Comparison of ENCODE assay signal across 8 cellular contexts in the genomic region with DNA sequence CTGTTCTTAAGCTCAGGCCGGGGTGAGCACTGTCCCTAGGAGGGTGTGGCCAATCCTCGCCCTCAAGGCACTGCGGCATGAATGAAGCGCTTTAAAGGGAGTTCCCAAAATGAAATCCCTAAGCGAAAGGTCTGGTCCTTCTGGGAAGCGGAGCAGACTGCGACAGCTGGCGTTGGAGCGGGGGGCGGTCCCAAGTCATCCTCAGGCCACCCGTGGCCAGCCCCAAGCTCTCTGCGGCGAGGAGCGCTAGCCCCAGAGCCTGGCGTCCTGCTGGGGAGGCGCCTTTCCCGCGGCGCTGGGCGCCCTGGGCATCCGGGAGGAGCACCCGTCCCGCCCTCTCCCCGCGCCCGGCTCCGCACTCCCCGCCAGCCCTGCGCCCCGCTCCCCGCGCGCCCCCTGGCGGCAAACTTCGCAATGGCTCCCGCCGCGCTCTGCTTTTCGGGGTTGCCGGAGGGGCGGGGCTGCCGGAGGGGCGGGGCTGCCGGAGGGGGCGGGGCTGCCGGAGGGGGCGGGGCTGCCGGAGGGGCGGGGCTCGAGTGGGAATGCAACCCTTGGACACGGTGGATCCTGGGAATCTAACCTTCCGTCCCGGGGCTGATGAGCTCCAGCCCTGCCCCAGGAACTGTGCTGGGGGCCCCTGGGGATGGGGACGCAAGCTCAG. TPM values are rescaled to one million over a fixed set of nuclear protein-coding genes. Genes with fewer than 3 reads are reported as not detected.
DNase-seq lines count a peak whose midpoint lies in the region; ATAC-seq lines count a peak whose summit lies in the region.

No MANE protein-coding gene starts in this region.

- H3K4me1 ChIP-seq in ectodermal cell (ENCODE audit: control insufficient read depth, insufficient read depth, low read length) = peaks cover 6% of the 10 kb centered on the region

- peaks cover 10% of the 10 kb centered on the region for H3K36me3 Mint-ChIP-seq in activated CD4-positive, alpha-beta memory T cell treated with anti-CD3 and anti-CD28 coated beads, Interleukin-2, amount 10 ng/mL, durations not matched to agents 7 days and 5 days (ENCODE audit: low read depth)

- H3K4me1 Mint-ChIP-seq in activated CD4-positive, alpha-beta memory T cell treated with anti-CD3 and anti-CD28 coated beads, Interleukin-2, amount 10 ng/mL, durations not matched to agents 7 days and 5 days = peaks cover 23% of the 10 kb centered on the region

- POLR2A ChIA-PET in activated CD4-positive, alpha-beta memory T cell treated with anti-CD3 and anti-CD28 coated beads, Interleukin-2, amount 10 ng/mL, durations not matched to agents 7 days and 5 days (lab: Charles Lee) = interaction anchor here (0.7 to 2.4 kb wide), 4 partner anchors 25 to 74 kb away, joined by 3 to 19 read pairs (median 9); partner anchors contain the start of genes SIVA1 and ZBTB42

- peak overlapping the region; percentile 72 for H3K4me3 Mint-ChIP-seq in activated CD4-positive, alpha-beta memory T cell treated with anti-CD3 and anti-CD28 coated beads, Interleukin-2, amount 10 ng/mL, durations not matched to agents 7 days and 5 days

- no peaks in the 10 kb centered on the region for H3K36me3 ChIP-seq in ectodermal cell (ENCODE audit: control insufficient read depth, insufficient read depth, low read length)

- ATAC-seq in GM18517 (IDR thresholded peaks at IDR 0.05; ENCODE audit: unreplicated experiment) (peak; percentile 49), HG03460 (IDR thresholded peaks at IDR 0.05; ENCODE audit: unreplicated experiment) (peak; percentile 74)

- CTCF ChIA-PET in activated CD4-positive, alpha-beta memory T cell treated with anti-CD3 and anti-CD28 coated beads, Interleukin-2, amount 10 ng/mL, durations not matched to agents 7 days and 5 days (lab: Charles Lee) = interaction anchor here (0.6 to 3.6 kb wide), 10 partner anchors 8 to 262 kb away, joined by 3 to 29 read pairs (median 6); partner anchors contain the start of gene SIVA1

- no peak overlapping the region for H3K27ac Mint-ChIP-seq in activated CD4-positive, alpha-beta memory T cell treated with anti-CD3 and anti-CD28 coated beads, Interleukin-2, amount 10 ng/mL, durations not matched to agents 7 days and 5 days

- DNase-seq in A172 (ENCODE audit: low spot score) (peak; percentile 61), NCI-H774 (lab: John Stamatoyannopoulos, UW) (peak; percentile 76), medulla oblongata (ENCODE audit: extremely low spot score) (peak; percentile 88)
- DNase-seq in activated CD4-positive, alpha-beta memory T cell treated with anti-CD3 and anti-CD28 coated beads, Interleukin-2, amount 10 ng/mL, durations not matched to agents 7 days and 5 days = peak; percentile 95
- DNase-seq in stimulated activated CD4-positive, alpha-beta T cell treated with anti-CD3 and anti-CD28 coated beads, TNF-alpha, amount 100 ng/mL, for 48 hours (ENCODE audit: low read depth in 3 of 3) = peak; percentile 84 to 94 (median 94)

- peaks cover 35% of the 10 kb centered on the region for H3K27me3 ChIP-seq in ectodermal cell (ENCODE audit: control insufficient read depth, insufficient read depth, low read length, poor library complexity, severe bottlenecking)

- WGBS in ectodermal cell, 2 experiments = 0 to 1% methylated on average over 54 of the region's 54 CpGs

- peaks cover 29% of the 10 kb centered on the region for H3K27me3 Mint-ChIP-seq in activated CD4-positive, alpha-beta memory T cell treated with anti-CD3 and anti-CD28 coated beads, Interleukin-2, amount 10 ng/mL, durations not matched to agents 7 days and 5 days

- no peaks in the 10 kb centered on the region for H3K9me3 ChIP-seq in ectodermal cell (ENCODE audit: control insufficient read depth, low read length)

- peak overlapping the region; percentile 57 for H3K4me3 ChIP-seq in ectodermal cell (ENCODE audit: insufficient read depth, low read depth, low read length)

- H3K27ac ChIP-seq in ectodermal cell (ENCODE audit: insufficient read depth, low read depth, low read length, poor library complexity, severe bottlenecking) = no peak overlapping the region

- H3K9me3 Mint-ChIP-seq in activated CD4-positive, alpha-beta memory T cell treated with anti-CD3 and anti-CD28 coated beads, Interleukin-2, amount 10 ng/mL, durations not matched to agents 7 days and 5 days = peaks cover 10% of the 10 kb centered on the region

RNA-seq across cellular contexts. Expression of gene ZBTB42, which starts 25.4 kb away (rescaled TPM):
- total RNA-seq in A172 (2014; rRNA removed; shearing (Covaris generic)) = 2.0 and 4.0 TPM in 2 replicates
- 1 to 10 TPM; 4.9 to 5.5 TPM for total RNA-seq in activated CD4-positive, alpha-beta memory T cell treated with anti-CD3 and anti-CD28 coated beads, Interleukin-2, amount 10 ng/mL, durations not matched to agents 7 days and 5 days
- polyA plus RNA-seq in ectodermal cell (2013, experiment 1 of 4) = 0.87 TPM
- polyA plus RNA-seq in ectodermal cell (2013, experiment 2 of 4) = 1.2 TPM
- 1.2 TPM for polyA plus RNA-seq in ectodermal cell (2013, experiment 3 of 4)
- 0.93 TPM for polyA plus RNA-seq in ectodermal cell (2013, experiment 4 of 4)

RNA-seq across cellular contexts. Expression of gene AKT1, which starts 30.8 kb away (rescaled TPM):
- 105 and 107 TPM in 2 replicates for total RNA-seq in A172 (2014; rRNA removed; shearing (Covaris generic))
- total RNA-seq in activated CD4-positive, alpha-beta memory T cell treated with anti-CD3 and anti-CD28 coated beads, Interleukin-2, amount 10 ng/mL, durations not matched to agents 7 days and 5 days = 100 to 1,000 TPM; 157 to 162 TPM
- 85.5 TPM for polyA plus RNA-seq in ectodermal cell (2013, experiment 1 of 4)
- polyA plus RNA-seq in ectodermal cell (2013, experiment 2 of 4) = 81.3 TPM
- polyA plus RNA-seq in ectodermal cell (2013, experiment 3 of 4) = 59.4 TPM
- 66.3 TPM for polyA plus RNA-seq in ectodermal cell (2013, experiment 4 of 4)

RNA-seq across cellular contexts. Expression of gene CEP170B, which starts 38.7 kb away (rescaled TPM):
- 9.8 and 11.2 TPM in 2 replicates for total RNA-seq in A172 (2014; rRNA removed; shearing (Covaris generic))
- total RNA-seq in activated CD4-positive, alpha-beta memory T cell treated with anti-CD3 and anti-CD28 coated beads, Interleukin-2, amount 10 ng/mL, durations not matched to agents 7 days and 5 days = 1 to 10 TPM; 3.0 to 3.2 TPM
- polyA plus RNA-seq in ectodermal cell (2013, experiment 1 of 4) = 15.3 TPM
- 13.7 TPM for polyA plus RNA-seq in ectodermal cell (2013, experiment 2 of 4)
- polyA plus RNA-seq in ectodermal cell (2013, experiment 3 of 4) = 9.5 TPM
- 11.7 TPM for polyA plus RNA-seq in ectodermal cell (2013, experiment 4 of 4)
